In the genomic region with DNA sequence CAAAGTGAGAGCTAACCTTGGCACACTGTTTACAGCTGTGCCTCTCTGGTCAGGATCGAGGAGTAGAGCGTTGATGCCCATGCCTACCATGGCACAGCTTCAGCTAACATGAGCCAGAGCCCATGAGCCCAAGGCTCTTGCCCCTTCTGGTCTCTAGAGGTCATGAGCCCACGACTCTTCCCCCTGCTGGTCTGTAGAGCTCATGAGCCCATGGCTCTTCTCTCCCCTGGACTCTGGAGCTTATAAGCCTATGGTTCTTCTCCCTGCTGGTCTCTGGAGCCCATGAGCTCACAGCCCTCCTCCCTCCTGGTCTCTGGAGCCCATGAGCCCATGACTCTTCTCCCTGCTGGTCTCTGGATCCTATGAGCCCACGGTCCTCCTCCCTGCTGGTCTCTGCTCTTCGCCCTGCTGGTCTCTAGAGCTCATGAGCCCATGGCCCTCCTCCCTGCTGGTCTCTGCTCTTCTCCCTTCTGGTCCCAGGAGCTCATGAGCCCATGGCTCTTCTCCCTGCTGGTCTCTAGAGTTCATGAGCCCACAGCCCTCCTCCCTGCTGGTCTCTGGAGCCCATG, we compare ENCODE assay signal across 3 cellular contexts.
TF ChIP-seq lines count a peak whose summit lies in the region.

No MANE protein-coding gene starts in this region.

TF ChIP-seq in HepG2, 621 proteins besides CTCF, POLR2A, EP300 and RAD21:
- TF ChIP-seq PHF8 (CRISPR knock-in tag; IDR thresholded peaks at IDR 0.05) (no peak), IRF2 (CRISPR knock-in tag; IDR thresholded peaks at IDR 0.05) (no peak), HNRNPL (IDR thresholded peaks at IDR 0.05; ENCODE audit: low read depth, low read length) (0 out of 2 replicates have a peak, but pooled peaks have one; percentile 51), PRMT3 (CRISPR knock-in tag; IDR thresholded peaks at IDR 0.05; ENCODE audit: borderline replicate concordance, low read depth) (no peak), ZNF530 (CRISPR knock-in tag; IDR thresholded peaks at IDR 0.05; ENCODE audit: low read depth) (no peak), GATAD1 (CRISPR knock-in tag; IDR thresholded peaks at IDR 0.05) (no peak), NR2F6 (IDR thresholded peaks at IDR 0.05) (no peak), NR2F6 (CRISPR knock-in tag; IDR thresholded peaks at IDR 0.05) (peak; percentile 23; the same call in 1 of the 2 replicates), MATR3 (CRISPR knock-in tag; IDR thresholded peaks at IDR 0.05) (no peak), EHMT2 (IDR thresholded peaks at IDR 0.05; ENCODE audit: borderline replicate concordance, low read depth, low read length) (no peak), HNRNPK (IDR thresholded peaks at IDR 0.05; ENCODE audit: low read depth, low read length, poor library complexity, severe bottlenecking) (no peak), ZNF564 (CRISPR knock-in tag; IDR thresholded peaks at IDR 0.05) (no peak), ZNF263 (CRISPR knock-in tag; IDR thresholded peaks at IDR 0.05) (peak; percentile 78), SALL1 (CRISPR knock-in tag; IDR thresholded peaks at IDR 0.05) (0 out of 2 replicates have a peak, but pooled peaks have one; percentile 38), ZNF580 (CRISPR knock-in tag; IDR thresholded peaks at IDR 0.05; ENCODE audit: borderline replicate concordance, low read depth) (no peak), SMC3 (IDR thresholded peaks at IDR 0.05; ENCODE audit: low read length) (peak; percentile 47), RBM39 (IDR thresholded peaks at IDR 0.05; ENCODE audit: low read depth, low read length, poor library complexity, severe bottlenecking) (no peak), STAG1 (CRISPR knock-in tag; IDR thresholded peaks at IDR 0.05) (peak; percentile 43), PHB2 (IDR thresholded peaks at IDR 0.05; ENCODE audit: partially characterized antibody) (no peak)
- TF ChIP-seq, protein P1, sequence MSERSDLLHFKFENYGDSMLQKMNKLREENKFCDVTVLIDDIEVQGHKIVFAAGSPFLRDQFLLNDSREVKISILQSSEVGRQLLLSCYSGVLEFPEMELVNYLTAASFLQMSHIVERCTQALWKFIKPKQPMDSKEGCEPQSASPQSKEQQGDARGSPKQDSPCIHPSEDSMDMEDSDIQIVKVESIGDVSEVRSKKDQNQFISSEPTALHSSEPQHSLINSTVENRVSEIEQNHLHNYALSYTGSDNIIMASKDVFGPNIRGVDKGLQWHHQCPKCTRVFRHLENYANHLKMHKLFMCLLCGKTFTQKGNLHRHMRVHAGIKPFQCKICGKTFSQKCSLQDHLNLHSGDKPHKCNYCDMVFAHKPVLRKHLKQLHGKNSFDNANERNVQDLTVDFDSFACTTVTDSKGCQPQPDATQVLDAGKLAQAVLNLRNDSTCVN (CRISPR knock-in tag; IDR thresholded peaks at IDR 0.05; ENCODE audit: borderline replicate concordance), result peak; percentile 96
- TF ChIP-seq, protein P2, sequence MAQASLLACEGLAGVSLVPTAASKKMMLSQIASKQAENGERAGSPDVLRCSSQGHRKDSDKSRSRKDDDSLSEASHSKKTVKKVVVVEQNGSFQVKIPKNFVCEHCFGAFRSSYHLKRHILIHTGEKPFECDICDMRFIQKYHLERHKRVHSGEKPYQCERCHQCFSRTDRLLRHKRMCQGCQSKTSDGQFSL (CRISPR knock-in tag; IDR thresholded peaks at IDR 0.05), result no peak

TF ChIP-seq in HEK293, 187 proteins besides CTCF, POLR2A, EP300 and RAD21:
- TF ChIP-seq, protein P3, sequence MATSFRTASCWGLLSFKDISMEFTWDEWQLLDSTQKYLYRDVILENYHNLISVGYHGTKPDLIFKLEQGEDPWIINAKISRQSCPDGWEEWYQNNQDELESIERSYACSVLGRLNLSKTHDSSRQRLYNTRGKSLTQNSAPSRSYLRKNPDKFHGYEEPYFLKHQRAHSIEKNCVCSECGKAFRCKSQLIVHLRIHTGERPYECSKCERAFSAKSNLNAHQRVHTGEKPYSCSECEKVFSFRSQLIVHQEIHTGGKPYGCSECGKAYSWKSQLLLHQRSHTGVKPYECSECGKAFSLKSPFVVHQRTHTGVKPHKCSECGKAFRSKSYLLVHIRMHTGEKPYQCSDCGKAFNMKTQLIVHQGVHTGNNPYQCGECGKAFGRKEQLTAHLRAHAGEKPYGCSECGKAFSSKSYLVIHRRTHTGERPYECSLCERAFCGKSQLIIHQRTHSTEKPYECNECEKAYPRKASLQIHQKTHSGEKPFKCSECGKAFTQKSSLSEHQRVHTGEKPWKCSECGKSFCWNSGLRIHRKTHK (tag by site-specific recombination; IDR thresholded peaks at IDR 0.05), result no peak
- TF ChIP-seq ZIC2 (tag by site-specific recombination; IDR thresholded peaks at IDR 0.05), result peak; percentile 76
TF ChIP-seq in HEK293: peak in this region for 1.

TF ChIP-seq in SK-N-SH, 30 proteins besides CTCF, POLR2A, EP300 and RAD21:
- no peak for TF ChIP-seq CHD2 (IDR thresholded peaks at IDR 0.05; ENCODE audit: low read length, partially characterized antibody)
- no peak for TF ChIP-seq PBX3 (IDR thresholded peaks at IDR 0.05)
- no peak for TF ChIP-seq TEAD4 (IDR thresholded peaks at IDR 0.05; ENCODE audit: borderline replicate concordance, insufficient read depth)
- TF ChIP-seq USF1 (IDR thresholded peaks at IDR 0.05; ENCODE audit: borderline replicate concordance, low read depth), result no peak
- TF ChIP-seq JUND (IDR thresholded peaks at IDR 0.05), result no peak
- no peak for TF ChIP-seq YY1 (IDR thresholded peaks at IDR 0.05; ENCODE audit: low read depth)
- no peak for TF ChIP-seq FOXJ3 (CRISPR knock-in tag; IDR thresholded peaks at IDR 0.05)
- TF ChIP-seq, protein P4, sequence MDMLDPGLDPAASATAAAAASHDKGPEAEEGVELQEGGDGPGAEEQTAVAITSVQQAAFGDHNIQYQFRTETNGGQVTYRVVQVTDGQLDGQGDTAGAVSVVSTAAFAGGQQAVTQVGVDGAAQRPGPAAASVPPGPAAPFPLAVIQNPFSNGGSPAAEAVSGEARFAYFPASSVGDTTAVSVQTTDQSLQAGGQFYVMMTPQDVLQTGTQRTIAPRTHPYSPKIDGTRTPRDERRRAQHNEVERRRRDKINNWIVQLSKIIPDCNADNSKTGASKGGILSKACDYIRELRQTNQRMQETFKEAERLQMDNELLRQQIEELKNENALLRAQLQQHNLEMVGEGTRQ (IDR thresholded peaks at IDR 0.05; ENCODE audit: borderline replicate concordance, low read depth, low read length), result no peak
- no peak for TF ChIP-seq SMC3 (IDR thresholded peaks at IDR 0.05; ENCODE audit: low read depth, low read length)
- TF ChIP-seq, protein P5, sequence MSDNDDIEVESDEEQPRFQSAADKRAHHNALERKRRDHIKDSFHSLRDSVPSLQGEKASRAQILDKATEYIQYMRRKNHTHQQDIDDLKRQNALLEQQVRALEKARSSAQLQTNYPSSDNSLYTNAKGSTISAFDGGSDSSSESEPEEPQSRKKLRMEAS (IDR thresholded peaks at IDR 0.05; ENCODE audit: low read depth), result no peak
- TF ChIP-seq RXRA (IDR thresholded peaks at IDR 0.05; ENCODE audit: borderline replicate concordance, low read depth), result no peak
- TF ChIP-seq NRF1 (IDR thresholded peaks at IDR 0.05; ENCODE audit: low read depth, low read length), result no peak
- no peak for TF ChIP-seq GABPA (IDR thresholded peaks at IDR 0.05; ENCODE audit: low read depth)
- TF ChIP-seq GATA2 (CRISPR knock-in tag; IDR thresholded peaks at IDR 0.05), result no peak
- no peak for TF ChIP-seq FOSL2 (IDR thresholded peaks at IDR 0.05; ENCODE audit: borderline replicate concordance, low read depth)
- TF ChIP-seq TCF12 (IDR thresholded peaks at IDR 0.05), result no peak
- no peak for TF ChIP-seq SIN3A (IDR thresholded peaks at IDR 0.05; ENCODE audit: borderline replicate concordance, low read depth, low read length)
- TF ChIP-seq MXI1 (IDR thresholded peaks at IDR 0.05; ENCODE audit: low read depth, low read length), result no peak
- no peak for TF ChIP-seq RCOR1 (IDR thresholded peaks at IDR 0.05; ENCODE audit: low read length)
TF ChIP-seq in SK-N-SH: peak in this region for 0.
